In genomic region chr19:34269968-34270621, GRCh38 we compare ENCODE assay signal across 9 cellular contexts. TPM values are rescaled to one million over a fixed set of nuclear protein-coding genes. Genes with fewer than 3 reads are reported as not detected.
DNase-seq lines count a peak whose midpoint lies in the region; ATAC-seq, FAIRE-seq and TF ChIP-seq lines count a peak whose summit lies in the region.
"Had no signal": no experiment of that assay in that cellular context is flagged by ENCODE, and none has a peak within 500 bp of the region (broad histone marks: within the 10 kb centered on the region; RNA-seq: fewer than 3 reads in every experiment).

No MANE protein-coding gene starts in this region.

- H3K4me3 ChIP-seq in bronchial epithelial cell (ENCODE audit: low read depth, low read length) = no peak overlapping the region

- H3K27ac ChIP-seq in VCaP = peak overlapping the region; percentile 68
- H3K27ac ChIP-seq: 22Rv1 had no signal

- TF ChIP-seq CTCF in VCaP (conservative IDR thresholded peaks at IDR 0.05) = no peak
- TF ChIP-seq CTCF in bronchial epithelial cell (IDR thresholded peaks at IDR 0.05; ENCODE audit: insufficient read depth, low read length, severe bottlenecking) = no peak

- no peak for FAIRE-seq in bronchial epithelial cell (lab: Jason Lieb, UNC)

- no peaks in the 10 kb centered on the region for H3K27me3 ChIP-seq in bronchial epithelial cell (ENCODE audit: control insufficient read depth, insufficient read depth, low read length)

- no peaks in the 10 kb centered on the region for H3K36me3 ChIP-seq in bronchial epithelial cell (ENCODE audit: control insufficient read depth, insufficient read depth, low read length)

- DNase-seq in DMS53 (lab: John Stamatoyannopoulos, UW) = peak; percentile 35
- no peak for DNase-seq in DMS53 treated with DMSO at 0.1 percent for 48 hours (lab: John Stamatoyannopoulos, UW; ENCODE audit: unreplicated experiment)
- DNase-seq in HT1080 (ENCODE audit: low read depth) = peak; percentile 91
- peak; percentile 71 for DNase-seq in bronchial epithelial cell (ENCODE audit: low read depth)
- DNase-seq in left colon = peak; percentile 40 to 43
- DNase-seq in stimulated activated CD4-positive, alpha-beta T cell treated with anti-CD3 and anti-CD28 coated beads, Interleukin-4, amount 100 ng/mL, for 4 hours = peak; percentile 36 to 69

- peak; percentile 81 for ATAC-seq in left colon
- no peak for ATAC-seq in HG03469 (IDR thresholded peaks at IDR 0.05; ENCODE audit: unreplicated experiment)

- intact Hi-C loops in left colon (cut with DNase I, micrococcal nuclease) = no loop called here

RNA-seq across cellular contexts. Expression of gene GARRE1, which starts 15.7 kb away (rescaled TPM):
- 7.5 and 8.1 TPM in 2 replicates for total RNA-seq in HT1080 (2014; rRNA removed; shearing (Covaris generic))
- 6.3 and 8.1 TPM in 2 replicates for polyA plus RNA-seq in HT1080 (2015; cell fraction: cytosol; rRNA removed)
- 13.0 and 15.7 TPM in 2 replicates for polyA plus RNA-seq in HT1080 (2015; cell fraction: nucleus; rRNA removed)
- total RNA-seq in bronchial epithelial cell (6.1 and 7.7 TPM in 2 replicates), left colon (10 to 100 TPM; 19.6 to 22.0 TPM)
